ENCODE assay signal across 1 cellular context in the genomic region with DNA sequence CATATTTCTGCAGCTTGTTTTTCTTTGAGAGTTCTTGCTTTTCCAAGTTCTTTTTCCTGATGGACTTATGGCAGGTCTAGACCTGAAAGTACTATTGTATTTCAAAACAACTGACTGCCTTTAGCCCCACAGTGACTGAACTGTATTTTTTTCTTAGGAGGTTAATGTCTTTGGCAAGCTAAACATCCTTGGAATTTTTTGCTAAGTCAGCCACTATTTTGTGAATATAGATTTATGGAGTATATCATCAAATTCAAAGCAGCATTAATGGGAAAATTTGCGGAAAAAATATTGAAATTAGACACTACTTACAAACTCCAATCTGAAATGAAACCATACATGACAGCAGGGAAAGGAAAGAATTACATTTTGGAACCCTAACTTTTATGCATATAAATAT.
TF ChIP-seq lines count a peak whose summit lies in the region.

No MANE protein-coding gene starts in this region.

TF ChIP-seq in HepG2, 621 proteins besides CTCF, POLR2A, EP300 and RAD21:
- TF ChIP-seq, protein P1, sequence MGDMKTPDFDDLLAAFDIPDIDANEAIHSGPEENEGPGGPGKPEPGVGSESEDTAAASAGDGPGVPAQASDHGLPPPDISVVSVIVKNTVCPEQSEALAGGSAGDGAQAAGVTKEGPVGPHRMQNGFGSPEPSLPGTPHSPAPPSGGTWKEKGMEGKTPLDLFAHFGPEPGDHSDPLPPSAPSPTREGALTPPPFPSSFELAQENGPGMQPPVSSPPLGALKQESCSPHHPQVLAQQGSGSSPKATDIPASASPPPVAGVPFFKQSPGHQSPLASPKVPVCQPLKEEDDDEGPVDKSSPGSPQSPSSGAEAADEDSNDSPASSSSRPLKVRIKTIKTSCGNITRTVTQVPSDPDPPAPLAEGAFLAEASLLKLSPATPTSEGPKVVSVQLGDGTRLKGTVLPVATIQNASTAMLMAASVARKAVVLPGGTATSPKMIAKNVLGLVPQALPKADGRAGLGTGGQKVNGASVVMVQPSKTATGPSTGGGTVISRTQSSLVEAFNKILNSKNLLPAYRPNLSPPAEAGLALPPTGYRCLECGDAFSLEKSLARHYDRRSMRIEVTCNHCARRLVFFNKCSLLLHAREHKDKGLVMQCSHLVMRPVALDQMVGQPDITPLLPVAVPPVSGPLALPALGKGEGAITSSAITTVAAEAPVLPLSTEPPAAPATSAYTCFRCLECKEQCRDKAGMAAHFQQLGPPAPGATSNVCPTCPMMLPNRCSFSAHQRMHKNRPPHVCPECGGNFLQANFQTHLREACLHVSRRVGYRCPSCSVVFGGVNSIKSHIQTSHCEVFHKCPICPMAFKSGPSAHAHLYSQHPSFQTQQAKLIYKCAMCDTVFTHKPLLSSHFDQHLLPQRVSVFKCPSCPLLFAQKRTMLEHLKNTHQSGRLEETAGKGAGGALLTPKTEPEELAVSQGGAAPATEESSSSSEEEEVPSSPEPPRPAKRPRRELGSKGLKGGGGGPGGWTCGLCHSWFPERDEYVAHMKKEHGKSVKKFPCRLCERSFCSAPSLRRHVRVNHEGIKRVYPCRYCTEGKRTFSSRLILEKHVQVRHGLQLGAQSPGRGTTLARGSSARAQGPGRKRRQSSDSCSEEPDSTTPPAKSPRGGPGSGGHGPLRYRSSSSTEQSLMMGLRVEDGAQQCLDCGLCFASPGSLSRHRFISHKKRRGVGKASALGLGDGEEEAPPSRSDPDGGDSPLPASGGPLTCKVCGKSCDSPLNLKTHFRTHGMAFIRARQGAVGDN (CRISPR knock-in tag; IDR thresholded peaks at IDR 0.05) = no peak
- TF ChIP-seq ZNF775 (CRISPR knock-in tag; IDR thresholded peaks at IDR 0.05; ENCODE audit: borderline replicate concordance) = no peak
- peak; percentile 60 for TF ChIP-seq MAFF (IDR thresholded peaks at IDR 0.05; ENCODE audit: low read depth, low read length)
- no peak for TF ChIP-seq RXRB (CRISPR knock-in tag; IDR thresholded peaks at IDR 0.05; ENCODE audit: borderline replicate concordance)
- TF ChIP-seq MAFK (conservative IDR thresholded peaks at IDR 0.05 in 1 of 2, IDR thresholded peaks at IDR 0.05 in 1 of 2; ENCODE audit: low read length in 2 of 2) = peak in 1 of 2 experiments; percentile 66; a peak in 3 of 4 replicates
